Comparison of ENCODE assay signal across 1 cellular context in the genomic region with DNA sequence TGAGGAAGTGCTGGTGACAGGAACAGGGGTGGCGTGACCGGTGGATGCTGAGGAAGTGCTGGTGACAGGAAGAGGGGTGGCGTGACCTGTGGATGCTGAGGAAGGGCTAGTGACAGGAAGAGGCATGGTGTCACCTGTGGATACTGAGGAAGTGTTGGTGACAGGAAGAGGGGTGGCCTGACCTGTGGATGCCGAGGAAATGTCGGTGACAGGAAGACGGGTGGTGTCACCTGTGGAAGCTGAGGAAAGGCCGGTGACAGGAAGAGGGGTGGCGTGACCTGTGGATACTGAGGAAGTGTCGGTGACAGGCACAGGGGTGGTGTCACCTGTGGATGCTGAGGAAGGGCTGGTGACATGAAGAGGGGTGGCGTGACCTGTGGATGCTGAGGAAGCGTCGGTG.
A peak's percentile ranks its signal among the peaks of the same experiment; 100 is the strongest.
TF ChIP-seq lines count a peak whose summit lies in the region.

No MANE protein-coding gene starts in this region.

TF ChIP-seq in HEK293, 187 proteins besides CTCF, POLR2A, EP300 and RAD21:
- peak; percentile 93 for TF ChIP-seq SCRT1 (tag by site-specific recombination; IDR thresholded peaks at IDR 0.05; ENCODE audit: borderline replicate concordance)
- TF ChIP-seq SCRT2 (tag by site-specific recombination; IDR thresholded peaks at IDR 0.05), result peak; percentile 52
TF ChIP-seq in HEK293: peak in this region for 2; not testable (repeated sequence) for 185.
